In the genomic region with DNA sequence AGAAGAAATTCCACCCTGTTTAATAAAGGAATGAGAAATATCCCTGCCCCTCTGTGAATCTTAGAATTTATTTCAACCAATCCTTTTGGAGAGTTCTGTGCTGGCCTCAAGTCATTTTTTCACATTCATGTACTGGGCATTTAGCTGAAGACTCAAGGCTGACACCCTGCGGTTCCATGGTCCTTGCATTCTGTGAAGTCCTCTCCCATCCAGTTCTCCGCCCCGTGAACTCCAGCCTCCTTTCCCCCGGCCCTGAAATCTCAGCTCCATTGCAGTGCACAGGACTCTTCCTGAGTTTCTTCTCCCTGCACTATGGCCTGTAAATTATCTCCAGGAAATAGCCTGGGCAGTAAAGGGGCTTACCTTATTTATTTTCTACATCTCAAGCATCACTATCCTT, we compare ENCODE assay signal across 12 cellular contexts.
DNase-seq lines count a peak whose midpoint lies in the region; ATAC-seq and TF ChIP-seq lines count a peak whose summit lies in the region.
"Had no signal": no experiment of that assay in that cellular context is flagged by ENCODE, and none has a peak within 500 bp of the region (broad histone marks: within the 10 kb centered on the region; RNA-seq: fewer than 3 reads in every experiment).

No MANE protein-coding gene starts in this region.

- H3K4me3 Mint-ChIP-seq in activated T-helper 2 cell treated with anti-CD3 and anti-CD28 coated beads, Interferon-gamma antibody, Interleukin-2, Interleukin-4, amounts not matched to agents 10 μg/mL and 5 μg/mL and 100 μg/mL, durations not matched to agents 14 hours and 24 hours and 36 hours (ENCODE audit: low read depth), result no peak overlapping the region
- H3K4me3 Mint-ChIP-seq: natural killer cell had no signal

- ATAC-seq in activated CD4-positive, CD25-positive, alpha-beta regulatory T cell treated with anti-CD3 and anti-CD28 coated beads, Interleukin-2, amount 50 U/mL, for 24 hours, result no peak
- ATAC-seq in psoas muscle, result no peak
- ATAC-seq: natural killer cell had no signal

- peaks cover 14% of the 10 kb centered on the region for H3K9me3 Mint-ChIP-seq in activated T-helper 2 cell treated with anti-CD3 and anti-CD28 coated beads, Interferon-gamma antibody, Interleukin-2, Interleukin-4, amounts not matched to agents 10 μg/mL and 5 μg/mL and 100 μg/mL, durations not matched to agents 14 hours and 24 hours and 36 hours

- CTCF ChIA-PET in AG04449 (lab: Yijun Ruan, JAX), result no interaction called here

- DNase-seq in AG04449 (ENCODE audit: low read depth, low spot score) (no peak), H4 (ENCODE audit: low spot score) (peak; percentile 76), OCI-M2 (lab: John Stamatoyannopoulos, UW; ENCODE audit: unreplicated experiment) (peak; percentile 9), fibroblast of mammary gland (ENCODE audit: low read depth) (peak; percentile 42), ascending aorta (ENCODE audit: low spot score in 2 of 2) (no peak), psoas muscle (no peak)
- no peak for DNase-seq in activated T-helper 2 cell treated with anti-CD3 and anti-CD28 coated beads, Interferon-gamma antibody, Interleukin-2, Interleukin-4, amounts not matched to agents 10 μg/mL and 5 μg/mL and 100 μg/mL, durations not matched to agents 14 hours and 24 hours and 36 hours (ENCODE audit: low spot score)
- DNase-seq: activated CD4-positive, alpha-beta T cell treated with anti-CD3 and anti-CD28 coated beads for 48 hours; dorsolateral prefrontal cortex; natural killer cell; SHP77 treated with DMSO at 0.1 percent for 48 hours had no signal

- H3K36me3 Mint-ChIP-seq in activated T-helper 2 cell treated with anti-CD3 and anti-CD28 coated beads, Interferon-gamma antibody, Interleukin-2, Interleukin-4, amounts not matched to agents 10 μg/mL and 5 μg/mL and 100 μg/mL, durations not matched to agents 14 hours and 24 hours and 36 hours (ENCODE audit: low read depth), result no peaks in the 10 kb centered on the region
- H3K36me3 Mint-ChIP-seq: natural killer cell had no signal

- no peaks in the 10 kb centered on the region for H3K9me3 ChIP-seq in ascending aorta
- H3K9me3 ChIP-seq in psoas muscle, result no peaks in the 10 kb centered on the region

- H3K4me3 ChIP-seq in AG04449 (ENCODE audit: low read depth, low read length), result no peak overlapping the region
- H3K4me3 ChIP-seq in fibroblast of mammary gland (ENCODE audit: control insufficient read depth, low read depth, low read length), result no peak overlapping the region
- no peak overlapping the region for H3K4me3 ChIP-seq in ascending aorta
- H3K4me3 ChIP-seq in psoas muscle, result no peak overlapping the region
- H3K4me3 ChIP-seq: dorsolateral prefrontal cortex had no signal

- 65 to 79% (median 71%) methylated on average over 4 of the region's 4 CpGs for WGBS in psoas muscle, 3 donors

- no peaks in the 10 kb centered on the region for H3K36me3 ChIP-seq in ascending aorta
- H3K36me3 ChIP-seq in psoas muscle (ENCODE audit: insufficient read depth in 1 of 2, low read depth in 1 of 2), result no peaks in the 10 kb centered on the region

- H3K4me1 ChIP-seq in ascending aorta (no peaks in the 10 kb centered on the region), psoas muscle (no peaks in the 10 kb centered on the region)

- peak; percentile 7 for TF ChIP-seq CTCF in AG04449 (IDR thresholded peaks at IDR 0.05; ENCODE audit: insufficient read depth, low read length, missing control alignments)
- no peak for TF ChIP-seq CTCF in fibroblast of mammary gland (conservative IDR thresholded peaks at IDR 0.05; ENCODE audit: control insufficient read depth, insufficient read depth, low read depth, low read length)
- no peak for TF ChIP-seq CTCF in ascending aorta (IDR thresholded peaks at IDR 0.05)
- TF ChIP-seq CTCF in psoas muscle (IDR thresholded peaks at IDR 0.05), result no peak

- H3K27ac ChIP-seq in ascending aorta (no peak overlapping the region), psoas muscle (no peak overlapping the region)
- H3K27ac ChIP-seq: dorsolateral prefrontal cortex had no signal

- H3K4me1 Mint-ChIP-seq in activated T-helper 2 cell treated with anti-CD3 and anti-CD28 coated beads, Interferon-gamma antibody, Interleukin-2, Interleukin-4, amounts not matched to agents 10 μg/mL and 5 μg/mL and 100 μg/mL, durations not matched to agents 14 hours and 24 hours and 36 hours (ENCODE audit: low read depth), result no peaks in the 10 kb centered on the region
- H3K4me1 Mint-ChIP-seq: natural killer cell had no signal

- no peaks in the 10 kb centered on the region for H3K27me3 Mint-ChIP-seq in activated T-helper 2 cell treated with anti-CD3 and anti-CD28 coated beads, Interferon-gamma antibody, Interleukin-2, Interleukin-4, amounts not matched to agents 10 μg/mL and 5 μg/mL and 100 μg/mL, durations not matched to agents 14 hours and 24 hours and 36 hours (ENCODE audit: low read depth)

- intact Hi-C loops in ascending aorta (cut with DNase I), result no loop called here
- intact Hi-C loops in psoas muscle (cut with DNase I), result no loop called here
- intact Hi-C loops in activated T-helper 2 cell treated with anti-CD3 and anti-CD28 coated beads, Interferon-gamma antibody, Interleukin-2, Interleukin-4, amounts not matched to agents 10 μg/mL and 5 μg/mL and 100 μg/mL, durations not matched to agents 14 hours and 24 hours and 36 hours (cut with micrococcal nuclease), result no loop called here

- no peak overlapping the region for H3K27ac Mint-ChIP-seq in activated T-helper 2 cell treated with anti-CD3 and anti-CD28 coated beads, Interferon-gamma antibody, Interleukin-2, Interleukin-4, amounts not matched to agents 10 μg/mL and 5 μg/mL and 100 μg/mL, durations not matched to agents 14 hours and 24 hours and 36 hours
- H3K27ac Mint-ChIP-seq: natural killer cell had no signal

- POLR2A ChIA-PET in AG04449 (lab: Yijun Ruan, JAX), result interaction anchor here (0.6 kb wide), 1 partner anchor 887 kb away, joined by 3 read pairs; no protein-coding TSS in a partner anchor

- H3K27me3 ChIP-seq in ascending aorta (no peaks in the 10 kb centered on the region), psoas muscle (ENCODE audit: insufficient read depth in 3 of 3, low read length in 2 of 3) (no peaks in the 10 kb centered on the region)
- H3K27me3 ChIP-seq: dorsolateral prefrontal cortex had no signal

Comparison
In these comparisons a context has a peak if more than half of its experiments do, and no peak if none do; other contexts are left out.
1. DNase-seq: peak in H4 (single experiment), OCI-M2 (single experiment) and fibroblast of mammary gland (single experiment); none in AG04449 (single experiment), ascending aorta (0 of 2), psoas muscle (0 of 2) and activated T-helper 2 cell treated with anti-CD3 and anti-CD28 coated beads, Interferon-gamma antibody, Interleukin-2, Interleukin-4, amounts not matched to agents 10 μg/mL and 5 μg/mL and 100 μg/mL, durations not matched to agents 14 hours and 24 hours and 36 hours (single experiment).